28 cellular contexts compared by ENCODE assay signal in the genomic region with DNA sequence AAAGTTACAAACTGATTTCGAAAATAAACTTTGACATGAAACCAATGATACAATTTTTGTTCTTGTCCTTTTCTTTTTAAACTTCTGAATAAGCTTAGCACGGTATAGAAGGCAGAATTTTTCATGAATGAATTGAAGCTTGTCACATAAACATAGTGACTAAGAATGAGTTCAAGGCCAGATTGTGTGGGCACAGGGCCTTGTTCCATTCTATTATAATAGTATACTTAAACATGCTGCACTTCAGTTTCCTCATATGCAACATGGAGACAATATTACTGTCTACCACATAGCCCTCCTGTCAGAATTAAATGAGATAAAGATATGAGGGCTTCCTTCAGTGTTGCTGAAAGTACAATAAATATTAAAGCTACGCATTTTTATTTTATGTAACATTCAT.
DNase-seq lines count a peak whose midpoint lies in the region; ATAC-seq and TF ChIP-seq lines count a peak whose summit lies in the region.
"Had no signal": no experiment of that assay in that cellular context is flagged by ENCODE, and none has a peak within 500 bp of the region (broad histone marks: within the 10 kb centered on the region; RNA-seq: fewer than 3 reads in every experiment).

No MANE protein-coding gene starts in this region.

- no peak overlapping the region for H2AFZ ChIP-seq in GM23248

- H3K9ac ChIP-seq in GM23248, result 0 out of 2 replicates have a peak overlapping the region, but pooled peaks have one; percentile 1

- peak overlapping the region; percentile 69 for H3K27ac ChIP-seq in GM23248
- H3K27ac ChIP-seq: thyroid gland had no signal

- peak; percentile 76 for DNase-seq in GM23248
- peak; percentile 45 for DNase-seq in RPMI7951 (ENCODE audit: low read depth)
- no peak for DNase-seq in endothelial cell (ENCODE audit: low spot score)
- DNase-seq in renal cortical epithelial cell (ENCODE audit: low read depth), result peak; percentile 3
- DNase-seq in HUDEP-2 (lab: John Stamatoyannopoulos, UW; ENCODE audit: unreplicated experiment in 76 of 76), result no peak
- DNase-seq in T-cell, result no peak
- DNase-seq in NCI-H2107 treated with DMSO at 0.1 percent for 48 hours (lab: John Stamatoyannopoulos, UW; ENCODE audit: unreplicated experiment), result no peak
- DNase-seq: activated CD4-positive, alpha-beta memory T cell treated with anti-CD3 and anti-CD28 coated beads for 36 hours; activated gamma-delta T cell treated with Interleukin-2 at 50 U/mL for 16 hours; amygdala; CD8-positive, alpha-beta T cell; DMS79; effector CD4-positive, alpha-beta T cell; glutamatergic neuron; left colon; MM.1S; NCI-H1694; NCI-H82; nephron progenitor cell; OCI-M1; SIG-M5; stimulated activated CD4-positive, alpha-beta T cell treated with anti-CD3 and anti-CD28 coated beads, Interleukin-1b, Interleukin-23, amount 100 ng/mL, for 48 hours; stimulated activated naive B cell treated with anti-CD40 and anti-IgM and Interleukin-4, amounts not matched to agents 10 μg/mL and 1 μg/mL and 100 μg/mL, for 72 hours; thyroid gland had no signal

- H3K27me3 ChIP-seq in GM23248 (replicated peaks; ENCODE audit: insufficient read depth), result no peaks in the 10 kb centered on the region
- H3K27me3 ChIP-seq: thyroid gland had no signal

- H3K4me3 Mint-ChIP-seq in endothelial cell (ENCODE audit: unreplicated experiment), result no peak overlapping the region
- no peak overlapping the region for H3K4me3 Mint-ChIP-seq in T-cell
- H3K4me3 Mint-ChIP-seq: activated CD4-positive, alpha-beta memory T cell treated with anti-CD3 and anti-CD28 coated beads for 36 hours; CD8-positive, alpha-beta T cell; central memory CD8-positive, alpha-beta T cell; nephron progenitor cell; stimulated activated naive B cell treated with anti-CD40 and anti-IgM and Interleukin-4, amounts not matched to agents 10 μg/mL and 1 μg/mL and 100 μg/mL, for 72 hours; WTC11 had no signal

- no peaks in the 10 kb centered on the region for H3K9me2 ChIP-seq in GM23248 (ENCODE audit: insufficient read depth)

- peaks cover 37% of the 10 kb centered on the region for H3F3A ChIP-seq in GM23248 (ENCODE audit: insufficient read depth)

- TF ChIP-seq CTCF in endothelial cell (IDR thresholded peaks at IDR 0.05; ENCODE audit: unreplicated experiment), result no peak

- in situ Hi-C loops in GM23248 (cut with MboI), result loop anchor here (10.0 kb wide), 1 partner anchor 330 kb away; no protein-coding TSS in a partner anchor

- no peak for ATAC-seq in GM21515 (IDR thresholded peaks at IDR 0.05; ENCODE audit: unreplicated experiment)
- no peak for ATAC-seq in T-cell (replicated peaks in 1 of 4)
- ATAC-seq: CD8-positive, alpha-beta T cell; esophagus mucosa; stimulated activated naive B cell treated with anti-CD40 and anti-IgM and Interleukin-4, amounts not matched to agents 10 μg/mL and 1 μg/mL and 100 μg/mL, for 72 hours; WTC11 had no signal

- H3K9me3 ChIP-seq in GM23248 (ENCODE audit: low read depth), result no peaks in the 10 kb centered on the region
- H3K9me3 ChIP-seq: thyroid gland had no signal

- H3K27ac Mint-ChIP-seq in endothelial cell (ENCODE audit: unreplicated experiment) (peak overlapping the region; percentile 54), T-cell (no peak overlapping the region)
- H3K27ac Mint-ChIP-seq: activated CD4-positive, alpha-beta memory T cell treated with anti-CD3 and anti-CD28 coated beads for 36 hours; CD8-positive, alpha-beta T cell; stimulated activated naive B cell treated with anti-CD40 and anti-IgM and Interleukin-4, amounts not matched to agents 10 μg/mL and 1 μg/mL and 100 μg/mL, for 72 hours; WTC11 had no signal

- H3K4me1 ChIP-seq in GM23248 (ENCODE audit: insufficient read depth), result peaks cover 41% of the 10 kb centered on the region
- H3K4me1 ChIP-seq: thyroid gland had no signal

- H3K36me3 ChIP-seq in GM23248 (ENCODE audit: low read depth), result no peaks in the 10 kb centered on the region
- H3K36me3 ChIP-seq: thyroid gland had no signal

- CTCF ChIA-PET in T-cell (lab: Charles Lee), result no interaction called here

- H3K27me3 Mint-ChIP-seq in endothelial cell (ENCODE audit: unreplicated experiment) (peaks cover 4% of the 10 kb centered on the region), T-cell (no peaks in the 10 kb centered on the region)
- H3K27me3 Mint-ChIP-seq: activated CD4-positive, alpha-beta memory T cell treated with anti-CD3 and anti-CD28 coated beads for 36 hours; central memory CD8-positive, alpha-beta T cell had no signal

- H3K4me1 Mint-ChIP-seq in endothelial cell (ENCODE audit: unreplicated experiment) (peaks cover 60% of the 10 kb centered on the region), T-cell (no peaks in the 10 kb centered on the region)
- H3K4me1 Mint-ChIP-seq: central memory CD8-positive, alpha-beta T cell; stimulated activated naive B cell treated with anti-CD40 and anti-IgM and Interleukin-4, amounts not matched to agents 10 μg/mL and 1 μg/mL and 100 μg/mL, for 72 hours had no signal

- H3K4me2 ChIP-seq in GM23248 (ENCODE audit: unreplicated experiment), result peak overlapping the region; percentile 44

- H3K9me3 Mint-ChIP-seq in endothelial cell (ENCODE audit: unreplicated experiment) (no peaks in the 10 kb centered on the region), T-cell (peaks cover 0 to 4% (median 0%) of the 10 kb centered on the region in 3 donors)
- H3K9me3 Mint-ChIP-seq: activated CD4-positive, alpha-beta memory T cell treated with anti-CD3 and anti-CD28 coated beads for 36 hours had no signal

- peak overlapping the region; percentile 31 for H3K4me3 ChIP-seq in GM23248
- H3K4me3 ChIP-seq: thyroid gland had no signal

- WGBS in GM23248 (ENCODE audit: low coverage in 1 of 2, low lambda C conversion rate in 2 of 2, missing lambda C conversion rate in 2 of 2), 2 experiments, result 26 to 33% methylated on average over 3 of the region's 3 CpGs

- H3K36me3 Mint-ChIP-seq in endothelial cell (ENCODE audit: low read depth, unreplicated experiment) (peaks cover 4% of the 10 kb centered on the region), T-cell (no peaks in the 10 kb centered on the region)
- H3K36me3 Mint-ChIP-seq: activated CD4-positive, alpha-beta memory T cell treated with anti-CD3 and anti-CD28 coated beads for 36 hours; CD8-positive, alpha-beta T cell; stimulated activated naive B cell treated with anti-CD40 and anti-IgM and Interleukin-4, amounts not matched to agents 10 μg/mL and 1 μg/mL and 100 μg/mL, for 72 hours; WTC11 had no signal

- POLR2A ChIA-PET in T-cell (lab: Charles Lee), result no interaction called here

- H3K79me2 ChIP-seq in GM23248 (ENCODE audit: insufficient read depth), result no peaks in the 10 kb centered on the region

- no peaks in the 10 kb centered on the region for H4K20me1 ChIP-seq in GM23248 (ENCODE audit: insufficient read depth)

Comparison
In these comparisons a context has a peak if more than half of its experiments do, and no peak if none do; other contexts are left out.
1. DNase-seq: peak in GM23248 (single experiment), RPMI7951 (single experiment) and renal cortical epithelial cell (single experiment); none in endothelial cell (single experiment), HUDEP-2 (0 of 76), T-cell (0 of 34) and NCI-H2107 treated with DMSO at 0.1 percent for 48 hours (single experiment).